16 cellular contexts compared by ENCODE assay signal in genomic region chr22:41913040-41913719, GRCh38. TPM values are rescaled to one million over a fixed set of nuclear protein-coding genes. Genes with fewer than 3 reads are reported as not detected.
A peak's percentile ranks its signal among the peaks of the same experiment; 100 is the strongest.
DNase-seq lines count a peak whose midpoint lies in the region; ATAC-seq and TF ChIP-seq lines count a peak whose summit lies in the region.
"Had no signal": no experiment of that assay in that cellular context is flagged by ENCODE, and none has a peak within 500 bp of the region (broad histone marks: within the 10 kb centered on the region; RNA-seq: fewer than 3 reads in every experiment).

No MANE protein-coding gene starts in this region.

- no peak overlapping the region for H3K27ac ChIP-seq in smooth muscle cell (ENCODE audit: low read depth)
- H3K27ac ChIP-seq: ovary, thoracic aorta had no signal

- no peaks in the 10 kb centered on the region for H3K36me3 ChIP-seq in smooth muscle cell (ENCODE audit: low read depth)
- H3K36me3 ChIP-seq: ovary, thoracic aorta had no signal

- no peaks in the 10 kb centered on the region for H3K79me2 ChIP-seq in smooth muscle cell (ENCODE audit: low read depth)

- H3K9me3 ChIP-seq in smooth muscle cell (replicated peaks; ENCODE audit: low read depth) = no peaks in the 10 kb centered on the region
- H3K9me3 ChIP-seq: ovary, thoracic aorta had no signal

- no peaks in the 10 kb centered on the region for H3K9me3 Mint-ChIP-seq in activated naive CD8-positive, alpha-beta T cell (ENCODE audit: low read depth)
- H3K9me3 Mint-ChIP-seq in activated naive CD8-positive, alpha-beta T cell treated with anti-CD3 and anti-CD28 coated beads for 36 hours = no peaks in the 10 kb centered on the region
- no peaks in the 10 kb centered on the region for H3K9me3 Mint-ChIP-seq in activated T-cell treated with anti-CD3 and anti-CD28 coated beads, Interleukin-2, amount 50 U/mL, for 72 hours
- no peaks in the 10 kb centered on the region for H3K9me3 Mint-ChIP-seq in mesothelial cell of epicardium
- no peaks in the 10 kb centered on the region for H3K9me3 Mint-ChIP-seq in stimulated activated naive CD8-positive, alpha-beta T cell treated with anti-CD3 and anti-CD28 coated beads, Interleukin-15, amount 100 ng/mL, for 72 hours

- H3K4me1 ChIP-seq in smooth muscle cell (ENCODE audit: low read depth) = peaks cover 7% of the 10 kb centered on the region

- DNase-seq in activated naive CD8-positive, alpha-beta T cell treated with anti-CD3 and anti-CD28 coated beads for 36 hours = no peak
- DNase-seq in activated T-cell treated with anti-CD3 and anti-CD28 coated beads, Interleukin-2, amount 50 U/mL, for 72 hours = no peak
- no peak for DNase-seq in mesothelial cell of epicardium (ENCODE audit: low spot score in 2 of 2, unreplicated experiment in 2 of 2)
- no peak for DNase-seq in stimulated activated naive CD8-positive, alpha-beta T cell treated with anti-CD3 and anti-CD28 coated beads, Interleukin-15, amount 100 ng/mL, for 72 hours
- no peak for DNase-seq in smooth muscle cell (lab: John Stamatoyannopoulos, UW; ENCODE audit: unreplicated experiment)
- DNase-seq in NCI-H510A treated with DMSO at 0.1 percent for 48 hours (lab: John Stamatoyannopoulos, UW) = no peak
- DNase-seq: Calu3, hippocampal formation, KG1, kidney glomerular epithelial cell, NCI-H1092, NCI-H526 treated with DMSO at 0.1 percent for 48 hours, ovary had no signal

- peaks cover 27% of the 10 kb centered on the region for H4K20me1 ChIP-seq in smooth muscle cell (ENCODE audit: low read depth)

- ATAC-seq in activated T-cell treated with anti-CD3 and anti-CD28 coated beads, Interleukin-2, amount 50 U/mL, for 72 hours (replicated peaks in 1 of 2) = no peak
- ATAC-seq in stimulated activated naive CD8-positive, alpha-beta T cell treated with anti-CD3 and anti-CD28 coated beads, Interleukin-15, amount 100 ng/mL, for 72 hours = no peak
- no peak for ATAC-seq in HG02763 (IDR thresholded peaks at IDR 0.05; ENCODE audit: unreplicated experiment)

- WGBS in smooth muscle cell (ENCODE audit: low lambda C conversion rate) = 72% methylated on average over 11 of the region's 11 CpGs

- H3K4me3 ChIP-seq in smooth muscle cell = no peak overlapping the region
- H3K4me3 ChIP-seq: ovary, thoracic aorta had no signal

- peaks cover 26% of the 10 kb centered on the region for H3K4me1 Mint-ChIP-seq in activated naive CD8-positive, alpha-beta T cell (ENCODE audit: low read depth)
- peaks cover 25% of the 10 kb centered on the region for H3K4me1 Mint-ChIP-seq in activated naive CD8-positive, alpha-beta T cell treated with anti-CD3 and anti-CD28 coated beads for 36 hours
- peaks cover 47% of the 10 kb centered on the region for H3K4me1 Mint-ChIP-seq in activated T-cell treated with anti-CD3 and anti-CD28 coated beads, Interleukin-2, amount 50 U/mL, for 72 hours (ENCODE audit: low read depth)
- peaks cover 5% of the 10 kb centered on the region for H3K4me1 Mint-ChIP-seq in mesothelial cell of epicardium
- peaks cover 72% of the 10 kb centered on the region for H3K4me1 Mint-ChIP-seq in stimulated activated naive CD8-positive, alpha-beta T cell treated with anti-CD3 and anti-CD28 coated beads, Interleukin-15, amount 100 ng/mL, for 72 hours

- no peak for TF ChIP-seq CTCF in mesothelial cell of epicardium (IDR thresholded peaks at IDR 0.05; ENCODE audit: unreplicated experiment)
- TF ChIP-seq CTCF in smooth muscle cell (IDR thresholded peaks at IDR 0.05; ENCODE audit: borderline replicate concordance, insufficient read depth, poor library complexity, severe bottlenecking) = no peak

- H3K9ac ChIP-seq in smooth muscle cell (ENCODE audit: low read depth) = no peak overlapping the region

- peak overlapping the region; percentile 51 for H3K4me3 Mint-ChIP-seq in activated naive CD8-positive, alpha-beta T cell
- no peak overlapping the region for H3K4me3 Mint-ChIP-seq in activated naive CD8-positive, alpha-beta T cell treated with anti-CD3 and anti-CD28 coated beads for 36 hours
- peak overlapping the region; percentile 25 to 74 for H3K4me3 Mint-ChIP-seq in activated T-cell treated with anti-CD3 and anti-CD28 coated beads, Interleukin-2, amount 50 U/mL, for 72 hours
- peak overlapping the region; percentile 51 for H3K4me3 Mint-ChIP-seq in mesothelial cell of epicardium
- peak overlapping the region; percentile 56 to 73 for H3K4me3 Mint-ChIP-seq in stimulated activated naive CD8-positive, alpha-beta T cell treated with anti-CD3 and anti-CD28 coated beads, Interleukin-15, amount 100 ng/mL, for 72 hours

- peaks cover 94% of the 10 kb centered on the region for H3K27me3 ChIP-seq in smooth muscle cell (ENCODE audit: low read depth)

- H3K27me3 Mint-ChIP-seq in activated naive CD8-positive, alpha-beta T cell = peaks cover 5% of the 10 kb centered on the region
- H3K27me3 Mint-ChIP-seq in activated naive CD8-positive, alpha-beta T cell treated with anti-CD3 and anti-CD28 coated beads for 36 hours = peaks cover 61% of the 10 kb centered on the region
- peaks cover 40% of the 10 kb centered on the region for H3K27me3 Mint-ChIP-seq in activated T-cell treated with anti-CD3 and anti-CD28 coated beads, Interleukin-2, amount 50 U/mL, for 72 hours (ENCODE audit: low read depth)
- peaks cover 82% of the 10 kb centered on the region for H3K27me3 Mint-ChIP-seq in mesothelial cell of epicardium (ENCODE audit: low read depth)
- peaks cover 72% of the 10 kb centered on the region for H3K27me3 Mint-ChIP-seq in stimulated activated naive CD8-positive, alpha-beta T cell treated with anti-CD3 and anti-CD28 coated beads, Interleukin-15, amount 100 ng/mL, for 72 hours

- no peaks in the 10 kb centered on the region for H3F3A ChIP-seq in smooth muscle cell (ENCODE audit: low read depth)

- H2AFZ ChIP-seq in smooth muscle cell (ENCODE audit: low read depth) = no peak overlapping the region

- no peaks in the 10 kb centered on the region for H3K36me3 Mint-ChIP-seq in activated naive CD8-positive, alpha-beta T cell
- no peaks in the 10 kb centered on the region for H3K36me3 Mint-ChIP-seq in activated naive CD8-positive, alpha-beta T cell treated with anti-CD3 and anti-CD28 coated beads for 36 hours
- peaks cover 0 to 3% of the 10 kb centered on the region in 2 donors for H3K36me3 Mint-ChIP-seq in activated T-cell treated with anti-CD3 and anti-CD28 coated beads, Interleukin-2, amount 50 U/mL, for 72 hours (ENCODE audit: insufficient read depth in 2 of 2)
- H3K36me3 Mint-ChIP-seq in mesothelial cell of epicardium = peaks cover 2% of the 10 kb centered on the region

- H3K4me2 ChIP-seq in smooth muscle cell = no peak overlapping the region

- no peak overlapping the region for H3K27ac Mint-ChIP-seq in activated naive CD8-positive, alpha-beta T cell
- H3K27ac Mint-ChIP-seq in activated naive CD8-positive, alpha-beta T cell treated with anti-CD3 and anti-CD28 coated beads for 36 hours = no peak overlapping the region
- no peak overlapping the region for H3K27ac Mint-ChIP-seq in activated T-cell treated with anti-CD3 and anti-CD28 coated beads, Interleukin-2, amount 50 U/mL, for 72 hours
- H3K27ac Mint-ChIP-seq in mesothelial cell of epicardium = no peak overlapping the region
- H3K27ac Mint-ChIP-seq in stimulated activated naive CD8-positive, alpha-beta T cell treated with anti-CD3 and anti-CD28 coated beads, Interleukin-15, amount 100 ng/mL, for 72 hours = peak overlapping the region in 1 of 2 donors; percentile 72

RNA-seq across cellular contexts. Expression of gene SHISA8, which starts 1.7 kb away (rescaled TPM):
- total RNA-seq in activated naive CD8-positive, alpha-beta T cell treated with anti-CD3 and anti-CD28 coated beads for 36 hours = under 1 TPM; 0.56 to 0.68 TPM
- 1 to 10 TPM; 2.0 to 3.2 TPM for total RNA-seq in activated T-cell treated with anti-CD3 and anti-CD28 coated beads, Interleukin-2, amount 50 U/mL, for 72 hours
- total RNA-seq in mesothelial cell of epicardium (not detected in 3 replicates), smooth muscle cell (not detected in 2 replicates)
- polyA plus RNA-seq in smooth muscle cell = 0.11 TPM in 1 of 2 replicates, not detected in the other
- total RNA-seq: Calu3, thoracic aorta had no signal
- polyA plus RNA-seq: ovary had no signal

RNA-seq across cellular contexts. Expression of gene TNFRSF13C, which starts 13.4 kb away (rescaled TPM):
- 1 to 10 TPM; 2.2 to 2.3 TPM for total RNA-seq in activated naive CD8-positive, alpha-beta T cell treated with anti-CD3 and anti-CD28 coated beads for 36 hours
- 1 to 10 TPM; 6.1 to 7.3 TPM for total RNA-seq in activated T-cell treated with anti-CD3 and anti-CD28 coated beads, Interleukin-2, amount 50 U/mL, for 72 hours
- total RNA-seq in mesothelial cell of epicardium = 3.1 to 3.5 TPM (median 3.3 TPM) in 3 replicates
- not detected in 2 replicates for total RNA-seq in smooth muscle cell
- polyA plus RNA-seq in smooth muscle cell = 0.15 and 0.37 TPM in 2 replicates
- total RNA-seq: thoracic aorta had no signal

RNA-seq across cellular contexts. Expression of gene CENPM, which starts 33.8 kb away (rescaled TPM):
- total RNA-seq in activated naive CD8-positive, alpha-beta T cell treated with anti-CD3 and anti-CD28 coated beads for 36 hours = 10 to 100 TPM; 70.5 to 76.5 TPM
- 10 to 100 TPM; 66.1 to 74.5 TPM for total RNA-seq in activated T-cell treated with anti-CD3 and anti-CD28 coated beads, Interleukin-2, amount 50 U/mL, for 72 hours
- total RNA-seq in mesothelial cell of epicardium (12.5 to 14.9 TPM (median 13.3 TPM) in 3 replicates), smooth muscle cell (3.5 and 5.6 TPM in 2 replicates)
- 13.5 and 16.0 TPM in 2 replicates for polyA plus RNA-seq in smooth muscle cell
- total RNA-seq: thoracic aorta had no signal

RNA-seq across cellular contexts. Expression of gene SEPTIN3, which starts 56.1 kb away (rescaled TPM):
- total RNA-seq in activated naive CD8-positive, alpha-beta T cell treated with anti-CD3 and anti-CD28 coated beads for 36 hours = under 1 TPM; 0.27 to 0.38 TPM
- total RNA-seq in activated T-cell treated with anti-CD3 and anti-CD28 coated beads, Interleukin-2, amount 50 U/mL, for 72 hours = 1 to 10 TPM; 4.5 to 4.7 TPM
- total RNA-seq in mesothelial cell of epicardium (8.8 to 9.0 TPM (median 9.0 TPM) in 3 replicates), smooth muscle cell (0.99 and 1.3 TPM in 2 replicates)
- 0.65 and 1.1 TPM in 2 replicates for polyA plus RNA-seq in smooth muscle cell
- total RNA-seq: thoracic aorta had no signal
